8 cellular contexts compared by ENCODE assay signal in genomic region chr3:177905895-177906511, GRCh38.
A peak's percentile ranks its signal among the peaks of the same experiment; 100 is the strongest.
DNase-seq lines count a peak whose midpoint lies in the region; ATAC-seq and TF ChIP-seq lines count a peak whose summit lies in the region.

No MANE protein-coding gene starts in this region.

- H3K4me1 Mint-ChIP-seq in T-cell, result no peaks in the 10 kb centered on the region

- no peak overlapping the region for H3K27ac Mint-ChIP-seq in T-cell

- peak overlapping the region; percentile 34 to 57 for H3K27ac ChIP-seq in left lung

- no peaks in the 10 kb centered on the region for H3K27me3 Mint-ChIP-seq in T-cell

- H3K4me3 ChIP-seq in left lung, result no peak overlapping the region

- CTCF ChIA-PET in T-cell (lab: Charles Lee), result no interaction called here

- no peaks in the 10 kb centered on the region for H3K36me3 Mint-ChIP-seq in T-cell

- DNase-seq in HS-27A (ENCODE audit: low read depth) (peak; percentile 75), cerebellar cortex (ENCODE audit: low spot score) (peak; percentile 74), left lung (no peak), stromal cell of bone marrow (ENCODE audit: low read depth) (peak; percentile 68), T-cell (no peak)
- DNase-seq in stimulated activated CD4-positive, alpha-beta T cell treated with anti-CD3 and anti-CD28 coated beads, Interleukin-4, amount 100 ng/mL, for 4 hours, result no peak

- H3K4me1 ChIP-seq in left lung, result peaks cover 5 to 11% of the 10 kb centered on the region in 2 donors

- ATAC-seq in left lung (peak; percentile 83), GM21515 (IDR thresholded peaks at IDR 0.05; ENCODE audit: unreplicated experiment) (no peak), T-cell (replicated peaks in 1 of 4) (no peak), GM18511 (IDR thresholded peaks at IDR 0.05; ENCODE audit: unreplicated experiment) (no peak)

- intact Hi-C loops in left lung (cut with DNase I), result no loop called here

- POLR2A ChIA-PET in T-cell (lab: Charles Lee), result interaction anchor here in 1 of 2 donors (0.6 kb wide), 1 partner anchor 24 kb away, joined by 3 read pairs; no protein-coding TSS in a partner anchor

- H3K4me3 Mint-ChIP-seq in T-cell, result no peak overlapping the region

- no peak for TF ChIP-seq CTCF in left lung (IDR thresholded peaks at IDR 0.05)

- H3K9me3 Mint-ChIP-seq in T-cell, result peaks cover 2 to 3% (median 3%) of the 10 kb centered on the region in 3 donors

- no peaks in the 10 kb centered on the region for H3K36me3 ChIP-seq in left lung

- H3K9me3 ChIP-seq in left lung, result no peaks in the 10 kb centered on the region

- H3K27me3 ChIP-seq in left lung, result no peaks in the 10 kb centered on the region

Comparison
In these comparisons a context has a peak if more than half of its experiments do, and no peak if none do; other contexts are left out.
1. DNase-seq: peak in HS-27A (single experiment), cerebellar cortex (single experiment) and stromal cell of bone marrow (single experiment); none in left lung (0 of 2), stimulated activated CD4-positive, alpha-beta T cell treated with anti-CD3 and anti-CD28 coated beads, Interleukin-4, amount 100 ng/mL, for 4 hours (0 of 2) and T-cell (0 of 34).